Comparison of ENCODE assay signal across 15 cellular contexts in the genomic region with DNA sequence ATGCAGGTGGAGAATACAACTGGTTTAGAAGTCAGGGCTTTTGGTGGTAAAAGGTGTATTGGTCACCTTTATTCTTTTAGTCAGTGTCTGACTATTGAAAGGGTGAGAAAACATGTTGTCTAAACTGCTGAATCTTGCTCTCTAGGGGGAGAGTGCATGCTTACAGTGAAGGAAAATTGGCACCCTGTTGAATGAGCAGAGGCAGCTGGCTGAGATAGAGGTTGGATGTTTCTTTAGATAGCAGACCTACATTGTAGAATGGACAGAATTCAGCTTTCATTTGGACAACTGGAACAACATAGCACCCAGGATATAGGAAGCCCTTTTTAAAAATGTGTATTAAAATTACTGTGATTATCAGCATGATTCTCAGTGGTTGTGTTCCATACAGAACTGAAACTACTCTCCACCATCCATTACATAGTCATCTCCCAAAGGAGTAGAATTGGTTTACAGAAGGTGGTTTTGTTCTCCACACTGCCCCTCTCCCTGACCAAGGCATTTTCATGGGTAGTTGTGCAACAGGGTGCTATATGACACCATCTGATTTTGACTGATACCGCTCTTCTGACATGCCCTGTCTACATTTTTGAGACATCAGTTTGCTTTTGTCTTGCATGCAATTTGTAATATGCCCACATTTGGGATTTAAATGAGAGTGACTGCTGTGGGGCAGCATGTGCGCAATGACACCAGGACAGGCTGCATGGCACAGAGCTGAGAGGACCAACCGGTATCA. TPM values are rescaled to one million over a fixed set of nuclear protein-coding genes. Genes with fewer than 3 reads are reported as not detected.
DNase-seq lines count a peak whose midpoint lies in the region; ATAC-seq and TF ChIP-seq lines count a peak whose summit lies in the region.
"Had no signal": no experiment of that assay in that cellular context is flagged by ENCODE, and none has a peak within 500 bp of the region (broad histone marks: within the 10 kb centered on the region; RNA-seq: fewer than 3 reads in every experiment).

No MANE protein-coding gene starts in this region.

- no peak overlapping the region for H3K27ac ChIP-seq in BLaER1
- H3K27ac ChIP-seq: foreskin keratinocyte had no signal

- TF ChIP-seq EP300 in Ishikawa (IDR thresholded peaks at IDR 0.05; ENCODE audit: borderline replicate concordance) = no peak

- no peak overlapping the region for H3K27ac Mint-ChIP-seq in activated T-helper 17 cell treated with anti-CD3 and anti-CD28 coated beads, Interleukin-2, amount 50 U/mL, for 72 hours
- H3K27ac Mint-ChIP-seq: activated naive CD4-positive, alpha-beta T cell treated with anti-CD3 and anti-CD28 coated beads for 36 hours had no signal

- no peak overlapping the region for H3K9ac ChIP-seq in BLaER1

- peaks cover 23% of the 10 kb centered on the region for H3K27me3 Mint-ChIP-seq in activated T-helper 17 cell treated with anti-CD3 and anti-CD28 coated beads, Interleukin-2, amount 50 U/mL, for 72 hours

- peaks cover 13% of the 10 kb centered on the region for H3K4me1 ChIP-seq in BLaER1
- H3K4me1 ChIP-seq: foreskin keratinocyte had no signal

- H3K36me3 Mint-ChIP-seq in activated T-helper 17 cell treated with anti-CD3 and anti-CD28 coated beads, Interleukin-2, amount 50 U/mL, for 72 hours (ENCODE audit: low read depth) = no peaks in the 10 kb centered on the region

- H4K20me1 ChIP-seq in BLaER1 = no peaks in the 10 kb centered on the region

- no peak for TF ChIP-seq RAD21 in Ishikawa (IDR thresholded peaks at IDR 0.05; ENCODE audit: low read depth)

- TF ChIP-seq CTCF in foreskin fibroblast (IDR thresholded peaks at IDR 0.05; ENCODE audit: low read depth, low read length) = no peak

- DNase-seq in foreskin fibroblast (no peak), activated gamma-delta T cell (lab: John Stamatoyannopoulos, UW) (no peak), NCI-H748 (lab: John Stamatoyannopoulos, UW; ENCODE audit: unreplicated experiment) (no peak)
- no peak for DNase-seq in stimulated activated CD4-positive, alpha-beta T cell treated with anti-CD3 and anti-CD28 coated beads, Interleukin-12 subunit alpha, Interleukin-12 subunit beta, amount 100 ng/mL, for 4 hours
- DNase-seq: activated naive CD4-positive, alpha-beta T cell treated with anti-CD3 and anti-CD28 coated beads for 36 hours; foreskin keratinocyte; NCI-H1930; NCI-H446; SHP77 treated with DMSO at 0.1 percent for 48 hours; stimulated activated CD4-positive, alpha-beta T cell treated with anti-CD3 and anti-CD28 coated beads, Interleukin-2, amount 100 ng/mL, for 24 hours had no signal

- no peak overlapping the region for H3K4me3 Mint-ChIP-seq in activated T-helper 17 cell treated with anti-CD3 and anti-CD28 coated beads, Interleukin-2, amount 50 U/mL, for 72 hours
- H3K4me3 Mint-ChIP-seq: activated naive CD4-positive, alpha-beta T cell treated with anti-CD3 and anti-CD28 coated beads for 36 hours had no signal

- no peaks in the 10 kb centered on the region for H3K27me3 ChIP-seq in BLaER1

- H3K4me2 ChIP-seq in BLaER1 = peak overlapping the region; percentile 31

- peaks cover 21% of the 10 kb centered on the region for H3K4me1 Mint-ChIP-seq in activated T-helper 17 cell treated with anti-CD3 and anti-CD28 coated beads, Interleukin-2, amount 50 U/mL, for 72 hours

- ATAC-seq in GM18511 (IDR thresholded peaks at IDR 0.05; ENCODE audit: unreplicated experiment) = peak; percentile 58
- peak; percentile 67 for ATAC-seq in activated T-helper 17 cell treated with anti-CD3 and anti-CD28 coated beads, Interleukin-2, amount 50 U/mL, for 72 hours (replicated peaks)
- ATAC-seq: foreskin keratinocyte, sciatic nerve had no signal

- H3K9me3 ChIP-seq in BLaER1 = no peaks in the 10 kb centered on the region

- H3K4me3 ChIP-seq in BLaER1 = no peak overlapping the region
- no peak overlapping the region for H3K4me3 ChIP-seq in foreskin fibroblast (ENCODE audit: low read depth in 1 of 2, low read length in 2 of 2)

- peaks cover 4% of the 10 kb centered on the region for H3K9me3 Mint-ChIP-seq in activated T-helper 17 cell treated with anti-CD3 and anti-CD28 coated beads, Interleukin-2, amount 50 U/mL, for 72 hours
- H3K9me3 Mint-ChIP-seq: activated naive CD4-positive, alpha-beta T cell treated with anti-CD3 and anti-CD28 coated beads for 36 hours had no signal

- no peaks in the 10 kb centered on the region for H3K36me3 ChIP-seq in BLaER1

TF ChIP-seq in Ishikawa, 13 proteins besides CTCF, POLR2A, EP300 and RAD21:
- TF ChIP-seq, protein P1, sequence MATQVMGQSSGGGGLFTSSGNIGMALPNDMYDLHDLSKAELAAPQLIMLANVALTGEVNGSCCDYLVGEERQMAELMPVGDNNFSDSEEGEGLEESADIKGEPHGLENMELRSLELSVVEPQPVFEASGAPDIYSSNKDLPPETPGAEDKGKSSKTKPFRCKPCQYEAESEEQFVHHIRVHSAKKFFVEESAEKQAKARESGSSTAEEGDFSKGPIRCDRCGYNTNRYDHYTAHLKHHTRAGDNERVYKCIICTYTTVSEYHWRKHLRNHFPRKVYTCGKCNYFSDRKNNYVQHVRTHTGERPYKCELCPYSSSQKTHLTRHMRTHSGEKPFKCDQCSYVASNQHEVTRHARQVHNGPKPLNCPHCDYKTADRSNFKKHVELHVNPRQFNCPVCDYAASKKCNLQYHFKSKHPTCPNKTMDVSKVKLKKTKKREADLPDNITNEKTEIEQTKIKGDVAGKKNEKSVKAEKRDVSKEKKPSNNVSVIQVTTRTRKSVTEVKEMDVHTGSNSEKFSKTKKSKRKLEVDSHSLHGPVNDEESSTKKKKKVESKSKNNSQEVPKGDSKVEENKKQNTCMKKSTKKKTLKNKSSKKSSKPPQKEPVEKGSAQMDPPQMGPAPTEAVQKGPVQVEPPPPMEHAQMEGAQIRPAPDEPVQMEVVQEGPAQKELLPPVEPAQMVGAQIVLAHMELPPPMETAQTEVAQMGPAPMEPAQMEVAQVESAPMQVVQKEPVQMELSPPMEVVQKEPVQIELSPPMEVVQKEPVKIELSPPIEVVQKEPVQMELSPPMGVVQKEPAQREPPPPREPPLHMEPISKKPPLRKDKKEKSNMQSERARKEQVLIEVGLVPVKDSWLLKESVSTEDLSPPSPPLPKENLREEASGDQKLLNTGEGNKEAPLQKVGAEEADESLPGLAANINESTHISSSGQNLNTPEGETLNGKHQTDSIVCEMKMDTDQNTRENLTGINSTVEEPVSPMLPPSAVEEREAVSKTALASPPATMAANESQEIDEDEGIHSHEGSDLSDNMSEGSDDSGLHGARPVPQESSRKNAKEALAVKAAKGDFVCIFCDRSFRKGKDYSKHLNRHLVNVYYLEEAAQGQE (IDR thresholded peaks at IDR 0.05; ENCODE audit: low read depth) = no peak
- 0 out of 2 replicates have a peak, but pooled peaks have one; percentile 35 for TF ChIP-seq CEBPB (IDR thresholded peaks at IDR 0.05)

RNA-seq across cellular contexts. Expression of a gene that starts 16.2 kb away (rescaled TPM):
- total RNA-seq in activated T-helper 17 cell treated with anti-CD3 and anti-CD28 coated beads, Interleukin-2, amount 50 U/mL, for 72 hours = 1 to 10 TPM; 1.4 to 2.1 TPM
